Comparison of ENCODE assay signal across 24 cellular contexts in genomic region chr7:158076215-158076614, GRCh38.
DNase-seq lines count a peak whose midpoint lies in the region; ATAC-seq, FAIRE-seq and TF ChIP-seq lines count a peak whose summit lies in the region.
"Had no signal": no experiment of that assay in that cellular context is flagged by ENCODE, and none has a peak within 500 bp of the region (broad histone marks: within the 10 kb centered on the region; RNA-seq: fewer than 3 reads in every experiment).

No MANE protein-coding gene starts in this region.

- H3K27me3 Mint-ChIP-seq in activated CD8-positive, alpha-beta memory T cell treated with anti-CD3 and anti-CD28 coated beads, Interleukin-2, amount 10 ng/mL, durations not matched to agents 7 days and 5 days, result no peaks in the 10 kb centered on the region
- H3K27me3 Mint-ChIP-seq: IgD-negative memory B cell had no signal

- H3K9me2 ChIP-seq in SK-N-SH, result no peaks in the 10 kb centered on the region

- H3K79me2 ChIP-seq in SK-N-SH (ENCODE audit: insufficient read depth), result no peaks in the 10 kb centered on the region

- H3K9me3 ChIP-seq in SK-N-SH (peaks cover 7% of the 10 kb centered on the region; the same call in 1 of the 2 replicates), neuronal stem cell (replicated peaks in 1 of 2; ENCODE audit: control insufficient read depth in 2 of 2, insufficient read depth in 1 of 2, low read depth in 1 of 2, low read length in 2 of 2) (peaks cover 4 to 6% of the 10 kb centered on the region in 2 donors)
- H3K9me3 ChIP-seq: Caco-2, SJCRH30 had no signal

- no peaks in the 10 kb centered on the region for H3K36me3 ChIP-seq in SK-N-SH (replicated peaks in 1 of 2; ENCODE audit: control insufficient read depth in 1 of 2, insufficient read depth in 2 of 2, low read length in 1 of 2)
- H3K36me3 ChIP-seq in bronchial epithelial cell (ENCODE audit: control insufficient read depth, insufficient read depth, low read length), result no peaks in the 10 kb centered on the region
- no peaks in the 10 kb centered on the region for H3K36me3 ChIP-seq in neuronal stem cell (replicated peaks in 1 of 2; ENCODE audit: control insufficient read depth in 2 of 2, insufficient read depth in 2 of 2, low read length in 2 of 2)
- H3K36me3 ChIP-seq: SJCRH30 had no signal

- H3K36me3 Mint-ChIP-seq in activated CD8-positive, alpha-beta memory T cell treated with anti-CD3 and anti-CD28 coated beads, Interleukin-2, amount 10 ng/mL, durations not matched to agents 7 days and 5 days, result no peaks in the 10 kb centered on the region
- H3K36me3 Mint-ChIP-seq: CD8-positive, alpha-beta T cell; IgD-negative memory B cell; T-cell had no signal

- CTCF ChIA-PET in SK-N-SH (lab: Yijun Ruan, JAX), result interaction anchor here (0.6 to 1.5 kb wide), 2 partner anchors 30 to 269 kb away, joined by 3 read pairs; no protein-coding TSS in a partner anchor
- CTCF ChIA-PET in activated CD8-positive, alpha-beta memory T cell treated with anti-CD3 and anti-CD28 coated beads, Interleukin-2, amount 10 ng/mL, durations not matched to agents 7 days and 5 days (lab: Charles Lee), result no interaction called here

- no peak overlapping the region for H4K8ac ChIP-seq in neuronal stem cell (ENCODE audit: low read depth, low read length)

- H3K9me3 Mint-ChIP-seq in activated CD8-positive, alpha-beta memory T cell treated with anti-CD3 and anti-CD28 coated beads, Interleukin-2, amount 10 ng/mL, durations not matched to agents 7 days and 5 days (ENCODE audit: low read depth), result no peaks in the 10 kb centered on the region
- H3K9me3 Mint-ChIP-seq: CD8-positive, alpha-beta T cell; IgD-negative memory B cell; T-cell had no signal

- no peaks in the 10 kb centered on the region for H4K20me1 ChIP-seq in SK-N-SH (ENCODE audit: insufficient read depth)

- peak overlapping the region; percentile 62 for H3K18ac ChIP-seq in neuronal stem cell (ENCODE audit: low read length)

- no peak overlapping the region for H2BK15ac ChIP-seq in neuronal stem cell (ENCODE audit: low read length)

- H3K79me1 ChIP-seq in neuronal stem cell (ENCODE audit: low read depth, low read length), result no peaks in the 10 kb centered on the region

- H3K14ac ChIP-seq in neuronal stem cell (ENCODE audit: low read length), result peak overlapping the region; percentile 87

- no peak for TF ChIP-seq EP300 in SK-N-SH (IDR thresholded peaks at IDR 0.05; ENCODE audit: borderline replicate concordance in 1 of 2, low read depth in 1 of 2, low read length in 1 of 2)

- H2AK5ac ChIP-seq in neuronal stem cell (ENCODE audit: low read depth, low read length), result no peak overlapping the region

- POLR2A ChIA-PET in SK-N-SH (lab: Yijun Ruan, JAX), result no interaction called here

- H2AFZ ChIP-seq in SK-N-SH (ENCODE audit: low read depth), result no peak overlapping the region
- no peak overlapping the region for H2AFZ ChIP-seq in neuronal stem cell (ENCODE audit: low read length)

- H3K27ac ChIP-seq in SK-N-SH (ENCODE audit: low read depth in 2 of 2, low read length in 1 of 2), result no peak overlapping the region
- no peak overlapping the region for H3K27ac ChIP-seq in neuronal stem cell (replicated peaks; ENCODE audit: low read length)
- H3K27ac ChIP-seq in dorsolateral prefrontal cortex, result peak overlapping the region in 5 of 59 donors; percentile 3 to 63 (median 13)
- H3K27ac ChIP-seq: HL-60, KMS-11, SJCRH30 had no signal

- H3K9ac ChIP-seq in SK-N-SH (no peak overlapping the region), neuronal stem cell (ENCODE audit: low read depth, low read length, poor library complexity) (no peak overlapping the region)
- H3K9ac ChIP-seq: KMS-11 had no signal

- H2BK120ac ChIP-seq in neuronal stem cell (ENCODE audit: low read depth, low read length), result no peak overlapping the region

- ATAC-seq in SK-N-SH treated with all-trans-retinoic acid at 6 μM for 48 hours, result no peak
- no peak for ATAC-seq in activated CD8-positive, alpha-beta memory T cell treated with anti-CD3 and anti-CD28 coated beads, Interleukin-2, amount 10 ng/mL, durations not matched to agents 7 days and 5 days
- ATAC-seq: CD8-positive, alpha-beta T cell; PC-3; Right ventricle myocardium inferior; T-cell had no signal

- no peaks in the 10 kb centered on the region for H3K4me1 Mint-ChIP-seq in activated CD8-positive, alpha-beta memory T cell treated with anti-CD3 and anti-CD28 coated beads, Interleukin-2, amount 10 ng/mL, durations not matched to agents 7 days and 5 days
- H3K4me1 Mint-ChIP-seq: IgD-negative memory B cell, T-cell had no signal

- TF ChIP-seq RAD21 in SK-N-SH (IDR thresholded peaks at IDR 0.05; ENCODE audit: low read length), result no peak

- H2BK12ac ChIP-seq in neuronal stem cell (ENCODE audit: low read length), result no peak overlapping the region

- H3K27me3 ChIP-seq in SK-N-SH (ENCODE audit: insufficient read depth), result no peaks in the 10 kb centered on the region
- no peaks in the 10 kb centered on the region for H3K27me3 ChIP-seq in bronchial epithelial cell (ENCODE audit: control insufficient read depth, insufficient read depth, low read length)
- H3K27me3 ChIP-seq in neuronal stem cell (ENCODE audit: control insufficient read depth in 3 of 3, insufficient read depth in 3 of 3, low read depth in 1 of 3, low read length in 3 of 3), result peaks cover 0 to 20% (median 0%) of the 10 kb centered on the region in 3 experiments
- no peaks in the 10 kb centered on the region for H3K27me3 ChIP-seq in dorsolateral prefrontal cortex

- TF ChIP-seq CTCF in SK-N-SH (IDR thresholded peaks at IDR 0.05) (no peak), bronchial epithelial cell (IDR thresholded peaks at IDR 0.05; ENCODE audit: insufficient read depth, low read length, severe bottlenecking) (no peak), dorsolateral prefrontal cortex (IDR thresholded peaks at IDR 0.05 in 54 of 56, conservative IDR thresholded peaks at IDR 0.05 in 2 of 56; ENCODE audit: low read depth in 1 of 56, partially characterized antibody in 56 of 56) (no peak)

- no peak overlapping the region for H2BK5ac ChIP-seq in neuronal stem cell (ENCODE audit: low read length)

- WGBS in SK-N-SH (ENCODE audit: low lambda C conversion rate), result 29% methylated on average over 8 of the region's 11 CpGs
- WGBS in neuronal stem cell (ENCODE audit: extremely low coverage in 2 of 2, insufficient read length in 2 of 2, insufficient replicate concordance in 1 of 2), 2 donors, result no CpG with 5 or more reads among the region's 11 CpGs

- no peaks in the 10 kb centered on the region; a peak in 1 of 4 replicates for H3K4me1 ChIP-seq in SK-N-SH (ENCODE audit: control insufficient read depth in 1 of 2, insufficient read depth in 2 of 2, low read depth in 1 of 2, low read length in 1 of 2)
- peaks cover 3 to 6% of the 10 kb centered on the region in 2 donors for H3K4me1 ChIP-seq in neuronal stem cell (ENCODE audit: control insufficient read depth in 2 of 2, insufficient read depth in 1 of 2, low read depth in 1 of 2, low read length in 2 of 2)
- H3K4me1 ChIP-seq: Caco-2, SJCRH30 had no signal

- H3K4ac ChIP-seq in neuronal stem cell (ENCODE audit: low read length), result no peak overlapping the region

- DNase-seq in SK-N-SH (peak; percentile 36), bronchial epithelial cell (ENCODE audit: low read depth) (no peak), neuronal stem cell (ENCODE audit: low spot score) (no peak), dorsolateral prefrontal cortex (no peak), iPS-NIHi7 (ENCODE audit: extremely low spot score) (no peak)
- no peak for DNase-seq in activated CD8-positive, alpha-beta memory T cell treated with anti-CD3 and anti-CD28 coated beads, Interleukin-2, amount 10 ng/mL, durations not matched to agents 7 days and 5 days
- DNase-seq: C1 segment of cervical spinal cord; CD8-positive, alpha-beta T cell; MM.1S; NCI-H187 treated with DMSO at 0.1 percent for 48 hours; NCI-H510A treated with DMSO at 0.1 percent for 48 hours; NCI-H748 treated with DMSO at 0.1 percent for 48 hours; NK-92 treated with Interleukin-12 subunit alpha and Interleukin-12 subunit beta, amount 100 ng/mL, for 24 hours; PC-3; SJCRH30; T-cell had no signal

- intact Hi-C loops in dorsolateral prefrontal cortex (cut with DNase I), result no loop called here

- no peak overlapping the region for H3K4me3 Mint-ChIP-seq in activated CD8-positive, alpha-beta memory T cell treated with anti-CD3 and anti-CD28 coated beads, Interleukin-2, amount 10 ng/mL, durations not matched to agents 7 days and 5 days
- H3K4me3 Mint-ChIP-seq: CD8-positive, alpha-beta T cell; IgD-negative memory B cell; T-cell had no signal

- H3K27ac Mint-ChIP-seq in activated CD8-positive, alpha-beta memory T cell treated with anti-CD3 and anti-CD28 coated beads, Interleukin-2, amount 10 ng/mL, durations not matched to agents 7 days and 5 days, result no peak overlapping the region
- H3K27ac Mint-ChIP-seq: CD8-positive, alpha-beta T cell; IgD-negative memory B cell; T-cell had no signal

- H3K4me2 ChIP-seq in SK-N-SH, result no peak overlapping the region
- H3K4me2 ChIP-seq in neuronal stem cell (ENCODE audit: insufficient read depth, low read length, poor library complexity, severe bottlenecking), result no peak overlapping the region
- H3K4me2 ChIP-seq: KMS-11 had no signal

- H4K91ac ChIP-seq in neuronal stem cell (ENCODE audit: low read depth, low read length, poor library complexity), result no peak overlapping the region

- no peaks in the 10 kb centered on the region for H3F3A ChIP-seq in SK-N-SH (replicated peaks; ENCODE audit: insufficient read depth)

- H3K23ac ChIP-seq in neuronal stem cell (ENCODE audit: low read depth, low read length, poor library complexity), result no peak overlapping the region

- H3K4me3 ChIP-seq in SK-N-SH (ENCODE audit: low read depth in 2 of 2, low read length in 1 of 2), result no peak overlapping the region
- H3K4me3 ChIP-seq in bronchial epithelial cell (ENCODE audit: low read depth, low read length), result no peak overlapping the region
- H3K4me3 ChIP-seq in neuronal stem cell (ENCODE audit: low read length in 2 of 2), result no peak overlapping the region
- no peak overlapping the region for H3K4me3 ChIP-seq in dorsolateral prefrontal cortex
- H3K4me3 ChIP-seq: SJCRH30 had no signal

- FAIRE-seq in bronchial epithelial cell (lab: Jason Lieb, UNC), result peak; percentile 13
- FAIRE-seq: G401.6, GM19239 had no signal

TF ChIP-seq in SK-N-SH treated with all-trans-retinoic acid at 6 μM for 48 hours, 23 proteins besides CTCF, POLR2A, EP300 and RAD21 (continues in another document):
- TF ChIP-seq RARB (CRISPR knock-in tag; IDR thresholded peaks at IDR 0.05) (no peak), ZNF70 (CRISPR knock-in tag; IDR thresholded peaks at IDR 0.05) (no peak), ISL1 (CRISPR knock-in tag; IDR thresholded peaks at IDR 0.05) (no peak)
